In the genomic region with DNA sequence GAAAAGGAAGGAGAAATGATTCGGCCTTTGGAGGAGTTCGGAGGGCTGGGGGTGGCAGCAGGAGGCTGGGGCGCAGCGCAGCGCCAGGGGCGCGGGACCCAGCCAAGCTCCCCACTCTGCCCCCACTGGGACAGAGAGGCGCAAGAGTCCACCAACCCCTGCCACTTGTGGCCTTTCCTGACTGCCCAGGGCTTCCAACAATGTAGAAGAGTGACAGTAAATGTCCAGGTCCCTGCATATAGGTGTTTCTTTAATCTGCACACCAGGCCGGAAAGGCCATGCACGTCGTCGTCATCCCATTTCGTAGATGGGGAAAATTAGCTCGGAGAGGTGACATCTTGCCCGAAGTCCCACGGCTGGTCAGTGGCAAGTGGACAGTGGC, we compare ENCODE assay signal across 9 cellular contexts.
DNase-seq lines count a peak whose midpoint lies in the region; ATAC-seq, FAIRE-seq and TF ChIP-seq lines count a peak whose summit lies in the region.
"Had no signal": no experiment of that assay in that cellular context is flagged by ENCODE, and none has a peak within 500 bp of the region (broad histone marks: within the 10 kb centered on the region; RNA-seq: fewer than 3 reads in every experiment).

No MANE protein-coding gene starts in this region.

- POLR2A ChIA-PET in SK-N-SH (lab: Yijun Ruan, JAX) = no interaction called here
- POLR2A ChIA-PET in HEK293T (lab: Yijun Ruan, JAX) = no interaction called here

- H3K4me1 ChIP-seq in SK-N-SH (ENCODE audit: control insufficient read depth in 1 of 2, insufficient read depth in 2 of 2, low read depth in 1 of 2, low read length in 1 of 2) (no peaks in the 10 kb centered on the region; a peak in 1 of 4 replicates), stomach (peaks cover 18 to 25% (median 21%) of the 10 kb centered on the region in 4 donors)

- no peak for ATAC-seq in SK-N-SH treated with all-trans-retinoic acid at 6 μM for 48 hours
- ATAC-seq in left lobe of liver = peak; percentile 28
- no peak for ATAC-seq in HG03159 (IDR thresholded peaks at IDR 0.05; ENCODE audit: unreplicated experiment)

- TF ChIP-seq EP300 in SK-N-SH (IDR thresholded peaks at IDR 0.05; ENCODE audit: borderline replicate concordance in 1 of 2, low read depth in 1 of 2, low read length in 1 of 2) (no peak), stomach (IDR thresholded peaks at IDR 0.05) (no peak)

- no peak overlapping the region for H3K27ac ChIP-seq in SK-N-SH (ENCODE audit: low read depth in 2 of 2, low read length in 1 of 2)
- peak overlapping the region; percentile 75 to 84 (median 80) for H3K27ac ChIP-seq in stomach

- H3K79me2 ChIP-seq in SK-N-SH (ENCODE audit: insufficient read depth) = no peaks in the 10 kb centered on the region

- H3F3A ChIP-seq in SK-N-SH (replicated peaks; ENCODE audit: insufficient read depth) = no peaks in the 10 kb centered on the region

- no peaks in the 10 kb centered on the region for H3K36me3 ChIP-seq in SK-N-SH (replicated peaks in 1 of 2; ENCODE audit: control insufficient read depth in 1 of 2, insufficient read depth in 2 of 2, low read length in 1 of 2)
- no peaks in the 10 kb centered on the region for H3K36me3 ChIP-seq in bronchial epithelial cell (ENCODE audit: control insufficient read depth, insufficient read depth, low read length)
- no peaks in the 10 kb centered on the region for H3K36me3 ChIP-seq in stomach

- H3K9ac ChIP-seq in SK-N-SH = no peak overlapping the region

- H4K20me1 ChIP-seq in SK-N-SH (ENCODE audit: insufficient read depth) = no peaks in the 10 kb centered on the region

- H3K9me2 ChIP-seq in SK-N-SH = no peaks in the 10 kb centered on the region

- peaks cover 29% of the 10 kb centered on the region; the same call in 1 of the 2 replicates for H3K27me3 ChIP-seq in SK-N-SH (ENCODE audit: insufficient read depth)
- no peaks in the 10 kb centered on the region for H3K27me3 ChIP-seq in bronchial epithelial cell (ENCODE audit: control insufficient read depth, insufficient read depth, low read length)
- peaks cover 4 to 61% (median 18%) of the 10 kb centered on the region in 3 donors for H3K27me3 ChIP-seq in stomach

- DNase-seq in SK-N-SH (no peak), bronchial epithelial cell (ENCODE audit: low read depth) (no peak), left lobe of liver (ENCODE audit: low spot score) (no peak), stomach (no peak), A172 (ENCODE audit: low spot score) (no peak), HEK293T (ENCODE audit: extremely low spot score) (no peak)

- H3K9me3 ChIP-seq in SK-N-SH (no peaks in the 10 kb centered on the region), stomach (no peaks in the 10 kb centered on the region)

- TF ChIP-seq RAD21 in SK-N-SH (IDR thresholded peaks at IDR 0.05; ENCODE audit: low read length) = no peak

- TF ChIP-seq CTCF in SK-N-SH (IDR thresholded peaks at IDR 0.05) (no peak), bronchial epithelial cell (IDR thresholded peaks at IDR 0.05; ENCODE audit: insufficient read depth, low read length, severe bottlenecking) (no peak), stomach (IDR thresholded peaks at IDR 0.05) (no peak)

- CTCF ChIA-PET in SK-N-SH (lab: Yijun Ruan, JAX) = interaction anchor here (2.5 kb wide), 1 partner anchor 100 kb away, joined by 9 read pairs; no protein-coding TSS in a partner anchor
- CTCF ChIA-PET in HEK293T (lab: Yijun Ruan, JAX) = no interaction called here

- intact Hi-C loops in stomach (cut with DNase I; ENCODE audit: low total_unique reads) = no loop called here

- peak overlapping the region; percentile 59; the same call in 1 of the 2 replicates for H3K4me2 ChIP-seq in SK-N-SH

- H3K4me3 ChIP-seq in SK-N-SH (ENCODE audit: low read depth in 2 of 2, low read length in 1 of 2) (no peak overlapping the region; a peak in 1 of 4 replicates), bronchial epithelial cell (ENCODE audit: low read depth, low read length) (peak overlapping the region; percentile 40), stomach (peak overlapping the region; percentile 36 to 45 (median 39))

- WGBS in SK-N-SH (ENCODE audit: low lambda C conversion rate) = 75% methylated on average over 10 of the region's 16 CpGs
- 3 to 7% (median 4%) methylated on average over 13 to 16 of the region's 16 CpGs for WGBS in stomach, 5 donors

- no peak for FAIRE-seq in bronchial epithelial cell (lab: Jason Lieb, UNC)
- FAIRE-seq: A204.1 had no signal

- H2AFZ ChIP-seq in SK-N-SH (ENCODE audit: low read depth) = no peak overlapping the region

- no peak for TF ChIP-seq POLR2A in stomach (IDR thresholded peaks at IDR 0.05)

TF ChIP-seq in SK-N-SH, 30 proteins besides CTCF, POLR2A, EP300 and RAD21:
- TF ChIP-seq TEAD4 (IDR thresholded peaks at IDR 0.05; ENCODE audit: borderline replicate concordance, insufficient read depth) = no peak

TF ChIP-seq in SK-N-SH treated with all-trans-retinoic acid at 6 μM for 48 hours, 23 proteins besides CTCF, POLR2A, EP300 and RAD21:
- no peak for TF ChIP-seq ZC3H10 (CRISPR knock-in tag; IDR thresholded peaks at IDR 0.05)
- TF ChIP-seq ZFP30 (CRISPR knock-in tag; IDR thresholded peaks at IDR 0.05) = no peak
TF ChIP-seq in SK-N-SH treated with all-trans-retinoic acid at 6 μM for 48 hours: peak in this region for 0.

TF ChIP-seq in HEK293T, 16 proteins besides CTCF, POLR2A, EP300 and RAD21:
- no peak for TF ChIP-seq ARNT (IDR thresholded peaks at IDR 0.05)
- no peak for TF ChIP-seq CTBP1 (IDR thresholded peaks at IDR 0.05; ENCODE audit: borderline replicate concordance)
- TF ChIP-seq, protein P1, sequence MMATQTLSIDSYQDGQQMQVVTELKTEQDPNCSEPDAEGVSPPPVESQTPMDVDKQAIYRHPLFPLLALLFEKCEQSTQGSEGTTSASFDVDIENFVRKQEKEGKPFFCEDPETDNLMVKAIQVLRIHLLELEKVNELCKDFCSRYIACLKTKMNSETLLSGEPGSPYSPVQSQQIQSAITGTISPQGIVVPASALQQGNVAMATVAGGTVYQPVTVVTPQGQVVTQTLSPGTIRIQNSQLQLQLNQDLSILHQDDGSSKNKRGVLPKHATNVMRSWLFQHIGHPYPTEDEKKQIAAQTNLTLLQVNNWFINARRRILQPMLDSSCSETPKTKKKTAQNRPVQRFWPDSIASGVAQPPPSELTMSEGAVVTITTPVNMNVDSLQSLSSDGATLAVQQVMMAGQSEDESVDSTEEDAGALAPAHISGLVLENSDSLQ (IDR thresholded peaks at IDR 0.05) = no peak
- no peak for TF ChIP-seq FOXK2 (IDR thresholded peaks at IDR 0.05)
- no peak for TF ChIP-seq SUZ12 (IDR thresholded peaks at IDR 0.05)
- TF ChIP-seq BHLHE40 (IDR thresholded peaks at IDR 0.05; ENCODE audit: borderline replicate concordance) = no peak
- TF ChIP-seq TARDBP (IDR thresholded peaks at IDR 0.05) = no peak

Comparison
In these comparisons a context has a peak if more than half of its experiments do, and no peak if none do; other contexts are left out.
1. H3K27ac ChIP-seq: peak in stomach (5 of 5); none in SK-N-SH (0 of 2).
2. H3K4me3 ChIP-seq: peak in bronchial epithelial cell (single experiment) and stomach (4 of 4); none in SK-N-SH (0 of 2).